Comparison of ENCODE assay signal across 20 cellular contexts in the genomic region with DNA sequence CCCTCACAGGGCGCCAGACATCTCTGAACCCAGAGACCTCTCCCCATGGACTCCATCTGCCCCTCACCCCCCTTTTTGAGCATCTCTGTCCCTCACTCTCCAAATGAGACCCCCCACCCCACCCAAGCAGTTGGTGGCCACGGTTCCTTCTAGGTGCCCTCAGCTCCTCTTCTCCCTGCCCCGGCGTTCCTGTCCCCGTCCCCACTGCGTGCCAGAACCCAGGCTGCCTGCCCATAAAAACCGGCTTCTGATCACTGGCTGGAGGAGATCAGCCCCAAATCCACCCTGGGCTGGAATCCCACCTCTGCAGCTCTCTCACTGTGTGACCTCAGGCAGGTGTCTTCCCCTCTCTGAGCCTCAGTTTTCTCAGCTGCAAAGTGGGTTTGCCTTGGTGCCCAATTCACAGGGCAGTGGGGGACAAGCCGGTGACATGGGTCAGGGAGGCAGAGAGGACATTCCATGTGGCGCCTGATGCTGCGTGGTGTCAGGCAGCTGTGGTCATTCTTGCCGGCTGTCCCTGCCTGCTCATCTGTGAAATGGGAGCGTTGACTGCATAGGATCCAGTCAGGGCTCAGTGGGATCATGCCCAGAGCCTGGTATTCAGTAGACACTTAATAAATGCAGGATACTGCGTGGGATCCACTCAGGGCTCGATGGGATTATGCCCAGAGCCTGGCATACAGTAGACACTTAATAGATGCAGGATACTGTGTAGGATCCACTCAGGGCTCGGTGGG. TPM values are rescaled to one million over a fixed set of nuclear protein-coding genes. Genes with fewer than 3 reads are reported as not detected.
"Had no signal": no experiment of that assay in that cellular context is flagged by ENCODE, and none has a peak within 500 bp of the region (broad histone marks: within the 10 kb centered on the region; RNA-seq: fewer than 3 reads in every experiment).

No MANE protein-coding gene starts in this region.

- H3K9me3 ChIP-seq: neutrophil, spleen, upper lobe of right lung had no signal

- H3K27ac ChIP-seq: neutrophil, upper lobe of right lung had no signal

- DNase-seq: activated CD4-positive, alpha-beta T cell treated with anti-CD3 and anti-CD28 coated beads, Interleukin-2, amount 50 U/mL, for 48 hours; activated CD8-positive, alpha-beta memory T cell treated with anti-CD3 and anti-CD28 coated beads, Interleukin-2, amount 10 ng/mL, durations not matched to agents 7 days and 5 days; activated effector memory CD4-positive, alpha-beta T cell treated with Interleukin-2 at 50 U/mL for 16 hours; activated T-cell treated with anti-CD3 and anti-CD28 coated beads, Interleukin-2, amount 50 U/mL, for 24 hours; dorsolateral prefrontal cortex; left colon; naive thymus-derived CD4-positive, alpha-beta T cell; posterior cingulate gyrus; spleen; stimulated activated CD4-positive, alpha-beta T cell treated with anti-CD3 and anti-CD28 coated beads, Interleukin-1b, Interleukin-23, amount 100 ng/mL, for 48 hours; SW 1271; upper lobe of right lung had no signal

- H3K4me3 ChIP-seq: spleen, upper lobe of right lung had no signal

- ATAC-seq: activated CD4-positive, CD25-positive, alpha-beta regulatory T cell treated with anti-CD3 and anti-CD28 coated beads, Interleukin-2, amount 50 U/mL, for 24 hours; activated CD8-positive, alpha-beta memory T cell treated with anti-CD3 and anti-CD28 coated beads, Interleukin-2, amount 10 ng/mL, durations not matched to agents 7 days and 5 days; left colon; naive thymus-derived CD4-positive, alpha-beta T cell; stimulated activated memory B cell treated with anti-CD40 and anti-IgM and Interleukin-4, amounts not matched to agents 10 μg/mL and 1 μg/mL and 100 μg/mL, for 72 hours; upper lobe of right lung had no signal

- H3K27me3 ChIP-seq: dorsolateral prefrontal cortex, neutrophil, spleen, upper lobe of right lung had no signal

RNA-seq across cellular contexts. Expression of a gene that starts 25.5 kb away (rescaled TPM):
- total RNA-seq: chondrocyte, fibroblast of villous mesenchyme, lung microvascular endothelial cell, mononuclear cell, upper lobe of right lung had no signal
- polyA plus RNA-seq: naive thymus-derived CD4-positive, alpha-beta T cell had no signal

RNA-seq across cellular contexts. Expression of a gene that starts 28.4 kb away (rescaled TPM):
- total RNA-seq: activated CD8-positive, alpha-beta memory T cell treated with anti-CD3 and anti-CD28 coated beads, Interleukin-2, amount 10 ng/mL, durations not matched to agents 7 days and 5 days; chondrocyte; fibroblast of villous mesenchyme; lung microvascular endothelial cell; mononuclear cell; naive thymus-derived CD4-positive, alpha-beta T cell; spleen; upper lobe of right lung had no signal
- polyA plus RNA-seq: esophagus; naive thymus-derived CD4-positive, alpha-beta T cell; spleen had no signal
